Comparison of ENCODE assay signal across 9 cellular contexts in the genomic region with DNA sequence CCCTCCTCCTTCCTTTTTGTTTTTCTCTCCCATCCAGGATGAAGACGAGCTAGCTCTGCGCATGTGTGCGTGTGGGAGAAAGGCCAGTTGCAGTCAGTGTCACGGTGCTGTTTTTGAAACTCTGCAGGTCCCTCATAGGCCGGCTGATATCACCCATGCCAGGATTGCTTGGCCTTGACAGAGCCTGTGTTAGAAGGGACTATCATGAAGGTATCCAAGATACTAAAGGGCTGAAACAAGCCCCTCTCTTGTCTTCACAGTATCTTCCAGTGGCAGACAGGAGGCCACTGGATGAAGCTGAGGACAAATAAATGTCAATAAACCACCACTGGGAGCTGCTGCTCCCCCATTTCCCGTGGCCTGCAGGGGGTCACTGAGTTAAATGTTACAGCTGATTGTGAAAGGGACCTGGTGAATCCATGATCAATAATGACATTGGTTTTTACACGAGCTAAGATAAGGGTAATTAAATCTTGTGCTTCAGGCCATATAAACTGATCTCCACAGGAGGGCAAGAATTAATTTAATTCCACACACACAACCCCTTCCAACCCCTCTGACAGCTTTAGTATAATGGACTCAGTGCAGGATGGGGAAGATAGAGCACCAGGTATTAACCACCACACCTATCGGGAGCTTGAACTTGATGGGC.
A peak's percentile ranks its signal among the peaks of the same experiment; 100 is the strongest.
DNase-seq lines count a peak whose midpoint lies in the region; TF ChIP-seq lines count a peak whose summit lies in the region.
"Had no signal": no experiment of that assay in that cellular context is flagged by ENCODE, and none has a peak within 500 bp of the region (broad histone marks: within the 10 kb centered on the region; RNA-seq: fewer than 3 reads in every experiment).

No MANE protein-coding gene starts in this region.

- no peak overlapping the region for H2BK120ac ChIP-seq in mesenchymal stem cell (ENCODE audit: low read depth, low read length)

- peaks cover 0 to 5% of the 10 kb centered on the region in 2 experiments for H3K27me3 ChIP-seq in mesenchymal stem cell (ENCODE audit: control insufficient read depth in 1 of 2, insufficient read depth in 1 of 2, low read length in 2 of 2)
- no peaks in the 10 kb centered on the region for H3K27me3 ChIP-seq in tibial artery

- H3K27ac Mint-ChIP-seq in T-helper 1 cell treated with Interleukin-12 subunit alpha and Interleukin-12 subunit beta and Interleukin-4 antibody, amounts not matched to agents 30 μg/mL and 1 μg/mL, for 36 hours: peak overlapping the region; percentile 59
- H3K27ac Mint-ChIP-seq in chondrocyte (ENCODE audit: unreplicated experiment): peak overlapping the region; percentile 90
- H3K27ac Mint-ChIP-seq: stimulated activated effector memory CD8-positive, alpha-beta T cell treated with anti-CD3 and anti-CD28 coated beads, Interleukin-12 subunit alpha, Interleukin-12 subunit beta, amount 100 ng/mL, for 72 hours had no signal

- peak overlapping the region; percentile 34 for H4K91ac ChIP-seq in mesenchymal stem cell (ENCODE audit: low read length)

- no peak overlapping the region for H3K4me3 Mint-ChIP-seq in T-helper 1 cell treated with Interleukin-12 subunit alpha and Interleukin-12 subunit beta and Interleukin-4 antibody, amounts not matched to agents 30 μg/mL and 1 μg/mL, for 36 hours
- H3K4me3 Mint-ChIP-seq in chondrocyte (ENCODE audit: unreplicated experiment): no peak overlapping the region
- H3K4me3 Mint-ChIP-seq: stimulated activated effector memory CD8-positive, alpha-beta T cell treated with anti-CD3 and anti-CD28 coated beads, Interleukin-12 subunit alpha, Interleukin-12 subunit beta, amount 100 ng/mL, for 72 hours had no signal

- H3K4me3 ChIP-seq in mesenchymal stem cell (ENCODE audit: insufficient read depth in 1 of 2, low read depth in 1 of 2, low read length in 2 of 2) (no peak overlapping the region), tibial artery (no peak overlapping the region)

- no peaks in the 10 kb centered on the region for H3K79me1 ChIP-seq in mesenchymal stem cell (replicated peaks; ENCODE audit: low read length, poor library complexity, severe bottlenecking)

- H3K9me3 Mint-ChIP-seq in T-helper 1 cell treated with Interleukin-12 subunit alpha and Interleukin-12 subunit beta and Interleukin-4 antibody, amounts not matched to agents 30 μg/mL and 1 μg/mL, for 36 hours: no peaks in the 10 kb centered on the region
- H3K9me3 Mint-ChIP-seq in chondrocyte (ENCODE audit: low read depth): no peaks in the 10 kb centered on the region
- H3K9me3 Mint-ChIP-seq: stimulated activated effector memory CD8-positive, alpha-beta T cell treated with anti-CD3 and anti-CD28 coated beads, Interleukin-12 subunit alpha, Interleukin-12 subunit beta, amount 100 ng/mL, for 72 hours had no signal

- peak overlapping the region; percentile 80 for H2AK5ac ChIP-seq in mesenchymal stem cell (ENCODE audit: low read length, severe bottlenecking)

- H2BK5ac ChIP-seq in mesenchymal stem cell (ENCODE audit: low read depth, low read length, poor library complexity, severe bottlenecking): no peak overlapping the region

- no peak overlapping the region for H3K4me2 ChIP-seq in mesenchymal stem cell (ENCODE audit: low read length, poor library complexity, severe bottlenecking)

- peak overlapping the region; percentile 8 to 93 for H3K18ac ChIP-seq in mesenchymal stem cell (ENCODE audit: low read depth in 1 of 2, low read length in 2 of 2)

- peak overlapping the region in 1 of 2 experiments; percentile 64 for H3K14ac ChIP-seq in mesenchymal stem cell (ENCODE audit: low read length in 2 of 2)

- no peak overlapping the region for H2AFZ ChIP-seq in mesenchymal stem cell (ENCODE audit: low read depth, low read length)

- H3K27me3 Mint-ChIP-seq in T-helper 1 cell treated with Interleukin-12 subunit alpha and Interleukin-12 subunit beta and Interleukin-4 antibody, amounts not matched to agents 30 μg/mL and 1 μg/mL, for 36 hours (ENCODE audit: low read depth): no peaks in the 10 kb centered on the region
- no peaks in the 10 kb centered on the region for H3K27me3 Mint-ChIP-seq in chondrocyte (ENCODE audit: low read depth)

- H3K4me1 ChIP-seq in mesenchymal stem cell (ENCODE audit: control insufficient read depth, insufficient read depth, low read depth, low read length) (peaks cover 18% of the 10 kb centered on the region), tibial artery (peaks cover 4 to 49% (median 35%) of the 10 kb centered on the region in 4 donors)

- peak overlapping the region; percentile 7 to 92 for H3K4ac ChIP-seq in mesenchymal stem cell (ENCODE audit: low read depth in 1 of 2, low read length in 2 of 2)

- WGBS in mesenchymal stem cell: 70% methylated on average over 7 of the region's 8 CpGs

- peaks cover 36% of the 10 kb centered on the region for H3K4me1 Mint-ChIP-seq in T-helper 1 cell treated with Interleukin-12 subunit alpha and Interleukin-12 subunit beta and Interleukin-4 antibody, amounts not matched to agents 30 μg/mL and 1 μg/mL, for 36 hours (ENCODE audit: low read depth)
- peaks cover 20% of the 10 kb centered on the region for H3K4me1 Mint-ChIP-seq in chondrocyte (ENCODE audit: low read depth)

- DNase-seq in T-helper 1 cell (no peak), chondrocyte (ENCODE audit: low spot score) (no peak), mesenchymal stem cell (no peak), tibial artery (no peak), A172 (ENCODE audit: low spot score) (no peak), RPMI8226 (no peak)
- DNase-seq in activated CD8-positive, alpha-beta memory T cell treated with anti-CD3 and anti-CD28 coated beads, Interleukin-2, amount 50 U/mL, for 4 hours: no peak

- H2BK15ac ChIP-seq in mesenchymal stem cell (ENCODE audit: low read depth, poor library complexity, severe bottlenecking): no peak overlapping the region

- H3K9me3 ChIP-seq in mesenchymal stem cell (ENCODE audit: control insufficient read depth, low read length) (no peaks in the 10 kb centered on the region), tibial artery (no peaks in the 10 kb centered on the region)

- TF ChIP-seq CTCF in chondrocyte (IDR thresholded peaks at IDR 0.05) (peak; percentile 11), tibial artery (IDR thresholded peaks at IDR 0.05) (no peak)

- intact Hi-C loops in tibial artery (cut with DNase I; ENCODE audit: low total_unique reads): no loop called here

- peak overlapping the region; percentile 59 for H4K8ac ChIP-seq in mesenchymal stem cell (ENCODE audit: low read length)

- H3K36me3 ChIP-seq in mesenchymal stem cell (ENCODE audit: control insufficient read depth in 1 of 2, insufficient read depth in 2 of 2, low read depth in 1 of 2, low read length in 2 of 2) (no peaks in the 10 kb centered on the region), tibial artery (no peaks in the 10 kb centered on the region)

- H3K27ac ChIP-seq in mesenchymal stem cell (ENCODE audit: low read length, poor library complexity, severe bottlenecking) (peak overlapping the region; percentile 68), tibial artery (peak overlapping the region; percentile 49 to 62)

- H3K36me3 Mint-ChIP-seq in T-helper 1 cell treated with Interleukin-12 subunit alpha and Interleukin-12 subunit beta and Interleukin-4 antibody, amounts not matched to agents 30 μg/mL and 1 μg/mL, for 36 hours (ENCODE audit: low read depth): no peaks in the 10 kb centered on the region
- H3K36me3 Mint-ChIP-seq in chondrocyte (ENCODE audit: low read depth): no peaks in the 10 kb centered on the region
- H3K36me3 Mint-ChIP-seq: stimulated activated effector memory CD8-positive, alpha-beta T cell treated with anti-CD3 and anti-CD28 coated beads, Interleukin-12 subunit alpha, Interleukin-12 subunit beta, amount 100 ng/mL, for 72 hours had no signal

- peak overlapping the region; percentile 77 for H3K9ac ChIP-seq in mesenchymal stem cell (ENCODE audit: low read length)

- H3K23ac ChIP-seq in mesenchymal stem cell (ENCODE audit: low read length in 2 of 2): no peak overlapping the region

- H2BK12ac ChIP-seq in mesenchymal stem cell (ENCODE audit: low read length in 2 of 2): peak overlapping the region; percentile 69 to 93
